ENCODE assay signal across 36 cellular contexts in genomic region chr13:51339354-51339753, GRCh38. TPM values are rescaled to one million over a fixed set of nuclear protein-coding genes. Genes with fewer than 3 reads are reported as not detected.
"Had no signal": no experiment of that assay in that cellular context is flagged by ENCODE, and none has a peak within 500 bp of the region (broad histone marks: within the 10 kb centered on the region; RNA-seq: fewer than 3 reads in every experiment).

Gene SERPINE3 (plus strand): TSS chr13:51339691. CDS start chr13:51341092, 1,401 bp downstream.

- H3K4me3 ChIP-seq: colonic mucosa, esophagus muscularis mucosa, gastroesophageal sphincter, heart right ventricle, lung, pancreas, sigmoid colon, stomach, thyroid gland had no signal

- H3K36me3 ChIP-seq: colonic mucosa, gastroesophageal sphincter, heart right ventricle, pancreas, sigmoid colon, stomach, thyroid gland had no signal

- H3K9me3 Mint-ChIP-seq: dendritic cell treated with granulocyte-macrophage colony-stimulating factor and Interleukin-4, amounts not matched to agents 40 ng/mL and 50 ng/mL, for 4 days; memory B cell; natural killer cell; stimulated activated effector memory CD8-positive, alpha-beta T cell treated with anti-CD3 and anti-CD28 coated beads, Interleukin-12 subunit alpha, Interleukin-12 subunit beta, amount 100 ng/mL, for 72 hours; type B pancreatic cell had no signal

- H3K4me3 Mint-ChIP-seq: dendritic cell treated with granulocyte-macrophage colony-stimulating factor and Interleukin-4, amounts not matched to agents 40 ng/mL and 50 ng/mL, for 4 days; memory B cell; natural killer cell; stimulated activated effector memory CD8-positive, alpha-beta T cell treated with anti-CD3 and anti-CD28 coated beads, Interleukin-12 subunit alpha, Interleukin-12 subunit beta, amount 100 ng/mL, for 72 hours; type B pancreatic cell had no signal

- H3K27me3 Mint-ChIP-seq: dendritic cell treated with granulocyte-macrophage colony-stimulating factor and Interleukin-4, amounts not matched to agents 40 ng/mL and 50 ng/mL, for 4 days; memory B cell had no signal

- H3K36me3 Mint-ChIP-seq: memory B cell; natural killer cell; stimulated activated effector memory CD8-positive, alpha-beta T cell treated with anti-CD3 and anti-CD28 coated beads, Interleukin-12 subunit alpha, Interleukin-12 subunit beta, amount 100 ng/mL, for 72 hours; type B pancreatic cell had no signal

- H3K27me3 ChIP-seq: colonic mucosa, esophagus muscularis mucosa, gastroesophageal sphincter, heart right ventricle, pancreas, sigmoid colon, stomach, thyroid gland had no signal

- ATAC-seq: foreskin keratinocyte, gastroesophageal sphincter, heart right ventricle, left lobe of liver, natural killer cell, pancreas had no signal

- H3K27ac ChIP-seq: colonic mucosa, esophagus muscularis mucosa, foreskin keratinocyte, gastroesophageal sphincter, heart right ventricle, pancreas, sigmoid colon, stomach, thyroid gland had no signal

- DNase-seq: colonic mucosa; effector CD8-positive, alpha-beta T cell; foreskin keratinocyte; glutamatergic neuron; heart right ventricle; hypothalamus; kidney; natural killer cell; occipital lobe; pancreas; retina; sigmoid colon; stimulated activated CD4-positive, alpha-beta T cell treated with anti-CD3 and anti-CD28 coated beads, Interleukin-2, amount 100 ng/mL, for 24 hours; stimulated activated CD4-positive, alpha-beta T cell treated with anti-CD3 and anti-CD28 coated beads, Interleukin-4, amount 100 ng/mL, for 24 hours; stimulated activated naive CD4-positive, alpha-beta T cell treated with Interleukin-2 at 50 U/mL for 16 hours; stomach; thyroid gland had no signal

- H3K4me1 ChIP-seq: colonic mucosa, esophagus muscularis mucosa, foreskin keratinocyte, gastroesophageal sphincter, heart right ventricle, pancreas, sigmoid colon, stomach, thyroid gland had no signal

- H3K9me3 ChIP-seq: colonic mucosa, esophagus muscularis mucosa, gastroesophageal sphincter, heart right ventricle, pancreas, sigmoid colon, stomach, thyroid gland had no signal

- H3K27ac Mint-ChIP-seq: dendritic cell treated with granulocyte-macrophage colony-stimulating factor and Interleukin-4, amounts not matched to agents 40 ng/mL and 50 ng/mL, for 4 days; memory B cell; natural killer cell; stimulated activated effector memory CD8-positive, alpha-beta T cell treated with anti-CD3 and anti-CD28 coated beads, Interleukin-12 subunit alpha, Interleukin-12 subunit beta, amount 100 ng/mL, for 72 hours; type B pancreatic cell had no signal

- H3K4me1 Mint-ChIP-seq: memory B cell; natural killer cell; stimulated activated effector memory CD8-positive, alpha-beta T cell treated with anti-CD3 and anti-CD28 coated beads, Interleukin-12 subunit alpha, Interleukin-12 subunit beta, amount 100 ng/mL, for 72 hours had no signal

RNA-seq across cellular contexts. Expression of gene SERPINE3, which starts in this region (rescaled TPM):
- total RNA-seq: chondrocyte, colonic mucosa, endothelial cell of umbilical vein, epithelial cell of proximal tubule, esophagus muscularis mucosa, fibroblast of lung, foreskin keratinocyte, heart right ventricle, kidney, left lobe of liver, liver, lung, natural killer cell, pancreas, posterior vena cava, pulmonary artery endothelial cell, skeletal muscle tissue, subcutaneous adipose tissue, thyroid gland had no signal
- polyA plus RNA-seq: endothelial cell of umbilical vein, fibroblast of lung, foreskin keratinocyte, lung, neural cell, pancreas, sigmoid colon, stomach, urinary bladder had no signal
